In the genomic region with DNA sequence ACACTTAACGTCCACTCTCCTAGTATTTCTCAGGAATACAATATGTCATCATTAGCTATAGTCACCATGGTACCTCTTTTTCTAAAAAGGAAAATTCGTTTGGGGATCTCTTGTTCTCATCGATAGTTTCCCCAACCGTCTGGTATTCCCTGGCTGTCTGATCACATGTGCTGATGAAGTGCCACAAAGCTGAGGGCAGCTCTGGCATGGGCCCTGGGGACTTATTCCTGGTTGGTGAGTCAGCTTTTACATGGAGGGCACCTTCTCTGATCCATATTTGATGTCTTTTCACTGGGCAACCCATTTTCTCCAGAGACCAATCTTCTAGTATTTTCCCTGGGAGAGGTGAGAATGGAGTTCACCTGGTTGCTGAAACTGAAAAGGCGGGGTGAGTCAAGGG, we compare ENCODE assay signal across 28 cellular contexts.
"Had no signal": no experiment of that assay in that cellular context is flagged by ENCODE, and none has a peak within 500 bp of the region (broad histone marks: within the 10 kb centered on the region; RNA-seq: fewer than 3 reads in every experiment).

No MANE protein-coding gene starts in this region.

- H3K4me3 ChIP-seq: colonic mucosa, coronary artery, dorsolateral prefrontal cortex, esophagus muscularis mucosa, esophagus squamous epithelium, gastrocnemius medialis, gastroesophageal sphincter, heart left ventricle, heart right ventricle had no signal

- H3K27ac ChIP-seq: colonic mucosa, coronary artery, dorsolateral prefrontal cortex, epithelial cell of prostate, esophagus muscularis mucosa, esophagus squamous epithelium, foreskin keratinocyte, gastrocnemius medialis, gastroesophageal sphincter, heart left ventricle, heart right ventricle had no signal

- FAIRE-seq: colon, endometrium, endothelial cell of umbilical vein, frontal cortex had no signal

- H3K9me3 ChIP-seq: colonic mucosa, esophagus muscularis mucosa, esophagus squamous epithelium, gastrocnemius medialis, gastroesophageal sphincter, heart left ventricle, heart right ventricle had no signal

- DNase-seq: colonic mucosa; cortex of kidney; dermis blood vessel endothelial cell; dorsolateral prefrontal cortex; effector CD4-positive, alpha-beta T cell; effector CD8-positive, alpha-beta T cell; effector memory CD4-positive, alpha-beta T cell; effector memory CD8-positive, alpha-beta T cell; endodermal cell; erythroblast; esophagus squamous epithelium; foreskin fibroblast; foreskin keratinocyte; foreskin melanocyte; gastrocnemius medialis; glutamatergic neuron; head of caudate nucleus; heart left ventricle; heart right ventricle had no signal

- H3K4me1 ChIP-seq: colonic mucosa, esophagus muscularis mucosa, esophagus squamous epithelium, foreskin keratinocyte, gastrocnemius medialis, gastroesophageal sphincter, heart left ventricle, heart right ventricle had no signal

- ATAC-seq: effector memory CD8-positive, alpha-beta T cell; esophagus mucosa; foreskin keratinocyte; gastrocnemius medialis; gastroesophageal sphincter; heart left ventricle; heart right ventricle had no signal

- H3K27me3 ChIP-seq: colonic mucosa, dorsolateral prefrontal cortex, esophagus muscularis mucosa, esophagus squamous epithelium, foreskin keratinocyte, gastrocnemius medialis, gastroesophageal sphincter, heart left ventricle, heart right ventricle had no signal
